28 cellular contexts compared by ENCODE assay signal in genomic region chrX:140509468-140510305, GRCh38. TPM values are rescaled to one million over a fixed set of nuclear protein-coding genes. Genes with fewer than 3 reads are reported as not detected.
"Had no signal": no experiment of that assay in that cellular context is flagged by ENCODE, and none has a peak within 500 bp of the region (broad histone marks: within the 10 kb centered on the region; RNA-seq: fewer than 3 reads in every experiment).

No MANE protein-coding gene starts in this region.

- H3K4me3 Mint-ChIP-seq: activated CD4-positive, alpha-beta memory T cell treated with anti-CD3 and anti-CD28 coated beads for 36 hours; activated CD8-positive, alpha-beta memory T cell treated with anti-CD3 and anti-CD28 coated beads, Interleukin-2, amount 10 ng/mL, durations not matched to agents 7 days and 5 days; naive thymus-derived CD4-positive, alpha-beta T cell had no signal

- H3K4me1 ChIP-seq: colonic mucosa had no signal

- H3K9me3 ChIP-seq: body of pancreas, colonic mucosa, right atrium auricular region, tibial nerve had no signal

- H3K4me3 ChIP-seq: body of pancreas, colonic mucosa, hepatocyte, right atrium auricular region, skin epidermis, tibial nerve had no signal

- H3K36me3 Mint-ChIP-seq: activated CD4-positive, alpha-beta memory T cell treated with anti-CD3 and anti-CD28 coated beads for 36 hours; naive thymus-derived CD4-positive, alpha-beta T cell had no signal

- DNase-seq: activated CD4-positive, alpha-beta memory T cell treated with anti-CD3 and anti-CD28 coated beads for 36 hours; activated CD8-positive, alpha-beta memory T cell treated with anti-CD3 and anti-CD28 coated beads, Interleukin-2, amount 10 ng/mL, durations not matched to agents 7 days and 5 days; activated effector memory CD4-positive, alpha-beta T cell treated with anti-CD3 and anti-CD28 coated beads, Interleukin-2, amount 50 U/mL, for 16 hours; activated T-cell treated with anti-CD3 and anti-CD28 coated beads, Interleukin-2, amount 50 U/mL, for 1 hour; amniotic stem cell; body of pancreas; central memory CD4-positive, alpha-beta T cell; colonic mucosa; mammary epithelial cell; naive thymus-derived CD4-positive, alpha-beta T cell; nucleus accumbens; posterior cingulate gyrus; stimulated activated CD4-positive, alpha-beta T cell treated with anti-CD3 and anti-CD28 coated beads, Interleukin-15, amount 100 ng/mL, for 24 hours; stimulated activated CD4-positive, alpha-beta T cell treated with anti-CD3 and anti-CD28 coated beads, Interleukin-4, amount 100 ng/mL, for 1 hour; stimulated activated naive CD4-positive, alpha-beta T cell; substantia nigra; T-helper 1 cell; T1000 had no signal

- H3K36me3 ChIP-seq: colonic mucosa, right atrium auricular region, tibial nerve had no signal

- ATAC-seq: activated CD8-positive, alpha-beta memory T cell treated with anti-CD3 and anti-CD28 coated beads, Interleukin-2, amount 10 ng/mL, durations not matched to agents 7 days and 5 days; activated naive CD4-positive, alpha-beta T cell treated with anti-CD3 and anti-CD28 coated beads, Interleukin-2, amount 50 U/mL, for 72 hours; body of pancreas; esophagus mucosa; left lobe of liver; naive thymus-derived CD4-positive, alpha-beta T cell had no signal

- H2AFZ ChIP-seq: hepatocyte had no signal

- H3K4me1 Mint-ChIP-seq: activated CD8-positive, alpha-beta memory T cell treated with anti-CD3 and anti-CD28 coated beads, Interleukin-2, amount 10 ng/mL, durations not matched to agents 7 days and 5 days had no signal

- H3K4me2 ChIP-seq: hepatocyte had no signal

- H3K9me3 Mint-ChIP-seq: activated CD4-positive, alpha-beta memory T cell treated with anti-CD3 and anti-CD28 coated beads for 36 hours; activated naive CD4-positive, alpha-beta T cell treated with anti-CD3 and anti-CD28 coated beads, Interleukin-2, amount 50 U/mL, for 72 hours had no signal

- H3K27ac ChIP-seq: body of pancreas, colonic mucosa, hepatocyte, right atrium auricular region, skin epidermis, tibial nerve, VCaP had no signal

- H3K27ac Mint-ChIP-seq: activated CD4-positive, alpha-beta memory T cell treated with anti-CD3 and anti-CD28 coated beads for 36 hours; activated CD8-positive, alpha-beta memory T cell treated with anti-CD3 and anti-CD28 coated beads, Interleukin-2, amount 10 ng/mL, durations not matched to agents 7 days and 5 days; activated naive CD4-positive, alpha-beta T cell treated with anti-CD3 and anti-CD28 coated beads, Interleukin-2, amount 50 U/mL, for 72 hours; naive thymus-derived CD4-positive, alpha-beta T cell had no signal

- H3K79me2 ChIP-seq: hepatocyte had no signal

RNA-seq across cellular contexts. Expression of gene SOX3, which starts 4.8 kb away (rescaled TPM):
- total RNA-seq: activated CD4-positive, alpha-beta memory T cell treated with anti-CD3 and anti-CD28 coated beads for 36 hours; activated CD8-positive, alpha-beta memory T cell treated with anti-CD3 and anti-CD28 coated beads, Interleukin-2, amount 10 ng/mL, durations not matched to agents 7 days and 5 days; activated naive CD4-positive, alpha-beta T cell treated with anti-CD3 and anti-CD28 coated beads, Interleukin-2, amount 50 U/mL, for 72 hours; body of pancreas; colonic mucosa; esophagus mucosa; glomerular endothelial cell; hepatocyte; left lobe of liver; mammary epithelial cell; mononuclear cell; naive thymus-derived CD4-positive, alpha-beta T cell; right atrium auricular region; tibial nerve had no signal
- polyA plus RNA-seq: hepatocyte; mammary epithelial cell; naive thymus-derived CD4-positive, alpha-beta T cell had no signal
